Comparison of ENCODE assay signal across 8 cellular contexts in the genomic region with DNA sequence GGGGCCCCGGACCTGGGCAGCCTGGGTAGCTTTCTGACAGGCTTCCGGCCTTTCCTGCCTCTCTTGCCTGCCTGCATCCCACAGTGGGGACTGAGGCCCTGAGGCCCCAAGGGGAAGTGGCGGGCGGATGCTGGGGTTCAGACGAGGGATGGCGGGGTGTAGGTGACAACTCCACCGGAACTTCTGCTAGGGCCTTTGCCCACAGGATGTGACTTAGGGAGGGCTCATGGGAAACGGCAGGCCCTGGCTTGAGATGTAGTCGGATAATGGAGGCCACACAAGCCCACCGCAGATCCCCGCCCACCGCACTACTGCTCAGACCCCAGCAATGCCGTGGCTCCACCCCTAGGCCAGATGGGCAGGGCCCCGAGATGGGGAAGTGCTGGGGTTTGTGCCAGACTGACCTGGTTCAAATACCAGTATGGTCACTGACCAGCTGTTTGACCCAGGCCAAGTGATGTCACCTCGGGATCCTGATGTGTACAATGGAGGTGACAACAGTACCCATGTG. TPM values are rescaled to one million over a fixed set of nuclear protein-coding genes. Genes with fewer than 3 reads are reported as not detected.
DNase-seq lines count a peak whose midpoint lies in the region; ATAC-seq and TF ChIP-seq lines count a peak whose summit lies in the region.

No MANE protein-coding gene starts in this region.

- H3K27ac Mint-ChIP-seq in T-helper 2 cell treated with Interferon-gamma antibody and Interleukin-4, amounts not matched to agents 5 μg/mL and 100 μg/mL, for 36 hours: peak overlapping the region; percentile 90
- H3K27ac Mint-ChIP-seq in activated naive CD8-positive, alpha-beta T cell treated with anti-CD3 and anti-CD28 coated beads, Interleukin-2, amount 50 U/mL, for 24 hours: peak overlapping the region; percentile 95
- no peak overlapping the region for H3K27ac Mint-ChIP-seq in H9

- H3K4me2 ChIP-seq in neuronal stem cell (ENCODE audit: insufficient read depth, low read length, poor library complexity, severe bottlenecking): no peak overlapping the region
- no peak overlapping the region for H3K4me2 ChIP-seq in H9 (ENCODE audit: insufficient read depth, insufficient read length, low read length)

- no peak overlapping the region for H2BK20ac ChIP-seq in H9 (ENCODE audit: low read depth, low read length, poor library complexity, severe bottlenecking)

- intact Hi-C loops in testis (cut with DNase I; ENCODE audit: low total_unique reads): loop anchor here (5.0 to 10.0 kb wide), 2 partner anchors 46 to 82 kb away; a partner anchor contains a TSS

- TF ChIP-seq POLR2A in testis (IDR thresholded peaks at IDR 0.05): no peak

- H4K5ac ChIP-seq in H9 (ENCODE audit: insufficient read length, low read depth, low read length): no peak overlapping the region

- no peak overlapping the region for H3K56ac ChIP-seq in H9 (ENCODE audit: insufficient read length, low read depth, low read length)

- no peak overlapping the region for H3T11ph ChIP-seq in H9 (ENCODE audit: low read length)

- WGBS in neuronal stem cell (ENCODE audit: extremely low coverage in 2 of 2, insufficient read length in 2 of 2, insufficient replicate concordance in 1 of 2), 2 donors: no CpG with 5 or more reads among the region's 15 CpGs
- 70 to 82% methylated on average over 7 to 15 of the region's 15 CpGs for WGBS in testis, 2 donors
- no CpG with 5 or more reads among the region's 15 CpGs for WGBS in H9 (ENCODE audit: extremely low coverage, insufficient read length, low lambda C conversion rate)

- H2AK5ac ChIP-seq in neuronal stem cell (ENCODE audit: low read depth, low read length) (no peak overlapping the region), H9 (ENCODE audit: insufficient read length, low read length) (no peak overlapping the region)

- H3K4ac ChIP-seq in neuronal stem cell (ENCODE audit: low read length): no peak overlapping the region
- H3K4ac ChIP-seq in H9 (ENCODE audit: low read depth, low read length): no peak overlapping the region

- peak overlapping the region; percentile 34 for H3K9ac ChIP-seq in neuronal stem cell (ENCODE audit: low read depth, low read length, poor library complexity)
- H3K9ac ChIP-seq in H9 (ENCODE audit: extremely low read depth, insufficient read length, low read length): no peak overlapping the region

- H3K27ac ChIP-seq in neuronal stem cell (replicated peaks; ENCODE audit: low read length) (no peak overlapping the region), testis (no peak overlapping the region), H9 (ENCODE audit: insufficient read length, low read depth, low read length) (no peak overlapping the region)

- peaks cover 60% of the 10 kb centered on the region for H3K4me1 Mint-ChIP-seq in T-helper 2 cell treated with Interferon-gamma antibody and Interleukin-4, amounts not matched to agents 5 μg/mL and 100 μg/mL, for 36 hours (ENCODE audit: low read depth)
- peaks cover 73% of the 10 kb centered on the region for H3K4me1 Mint-ChIP-seq in activated naive CD8-positive, alpha-beta T cell treated with anti-CD3 and anti-CD28 coated beads, Interleukin-2, amount 50 U/mL, for 24 hours
- H3K4me1 Mint-ChIP-seq in H9: peaks cover 7 to 38% of the 10 kb centered on the region in 2 experiments

- no peak overlapping the region for H4K8ac ChIP-seq in neuronal stem cell (ENCODE audit: low read depth, low read length)
- no peak overlapping the region for H4K8ac ChIP-seq in H9 (replicated peaks; ENCODE audit: insufficient read length, low read depth, low read length)

- H3K14ac ChIP-seq in neuronal stem cell (ENCODE audit: low read length) (no peak overlapping the region), H9 (ENCODE audit: insufficient read depth, low read length) (no peak overlapping the region)

- no peak overlapping the region for H2BK15ac ChIP-seq in neuronal stem cell (ENCODE audit: low read length)
- no peak overlapping the region for H2BK15ac ChIP-seq in H9 (ENCODE audit: low read depth, low read length)

- H4K20me1 ChIP-seq in H9 (ENCODE audit: control insufficient read depth, insufficient read depth, insufficient read length): no peaks in the 10 kb centered on the region

- H3K36me3 ChIP-seq in neuronal stem cell (replicated peaks in 1 of 2; ENCODE audit: control insufficient read depth in 2 of 2, insufficient read depth in 2 of 2, low read length in 2 of 2): peaks cover 11 to 14% of the 10 kb centered on the region in 2 donors
- H3K36me3 ChIP-seq in testis (ENCODE audit: low read depth, missing control alignments): no peaks in the 10 kb centered on the region

- DNase-seq in CMK (ENCODE audit: low read depth) (peak; percentile 99), neuronal stem cell (ENCODE audit: low spot score) (no peak), NCI-H146 (lab: John Stamatoyannopoulos, UW) (no peak), testis (no peak), LoVo (ENCODE audit: low spot score) (no peak), H9 (no peak)
- DNase-seq in T-helper 2 cell treated with Interferon-gamma antibody and Interleukin-4, amounts not matched to agents 5 μg/mL and 100 μg/mL, for 36 hours (ENCODE audit: low spot score): peak; percentile 75
- DNase-seq in activated naive CD8-positive, alpha-beta T cell treated with anti-CD3 and anti-CD28 coated beads, Interleukin-2, amount 50 U/mL, for 24 hours: peak; percentile 83

- H3K36me3 Mint-ChIP-seq in T-helper 2 cell treated with Interferon-gamma antibody and Interleukin-4, amounts not matched to agents 5 μg/mL and 100 μg/mL, for 36 hours (ENCODE audit: low read depth): peaks cover 21% of the 10 kb centered on the region
- H3K36me3 Mint-ChIP-seq in activated naive CD8-positive, alpha-beta T cell treated with anti-CD3 and anti-CD28 coated beads, Interleukin-2, amount 50 U/mL, for 24 hours (ENCODE audit: low read depth): peaks cover 16% of the 10 kb centered on the region
- H3K36me3 Mint-ChIP-seq in H9 (ENCODE audit: insufficient read depth in 1 of 3, low read depth in 3 of 3): peaks cover 15 to 17% (median 16%) of the 10 kb centered on the region in 3 experiments

- H3K27me3 ChIP-seq in neuronal stem cell (ENCODE audit: control insufficient read depth in 3 of 3, insufficient read depth in 3 of 3, low read depth in 1 of 3, low read length in 3 of 3): peaks cover 0 to 26% (median 0%) of the 10 kb centered on the region in 3 experiments
- no peaks in the 10 kb centered on the region for H3K27me3 ChIP-seq in testis
- H3K27me3 ChIP-seq in H9 (ENCODE audit: insufficient read depth, low read length): no peaks in the 10 kb centered on the region; the same call in 1 of the 2 replicates

- no peak overlapping the region for H3K18ac ChIP-seq in neuronal stem cell (ENCODE audit: low read length)
- H3K18ac ChIP-seq in H9 (ENCODE audit: insufficient read length, low read depth, low read length): no peak overlapping the region

- H3K9me3 ChIP-seq in neuronal stem cell (replicated peaks in 1 of 2; ENCODE audit: control insufficient read depth in 2 of 2, insufficient read depth in 1 of 2, low read depth in 1 of 2, low read length in 2 of 2) (no peaks in the 10 kb centered on the region), testis (no peaks in the 10 kb centered on the region), H9 (ENCODE audit: control insufficient read depth, low read depth, low read length) (no peaks in the 10 kb centered on the region)

- no peaks in the 10 kb centered on the region for H3K9me3 Mint-ChIP-seq in T-helper 2 cell treated with Interferon-gamma antibody and Interleukin-4, amounts not matched to agents 5 μg/mL and 100 μg/mL, for 36 hours
- no peaks in the 10 kb centered on the region for H3K9me3 Mint-ChIP-seq in activated naive CD8-positive, alpha-beta T cell treated with anti-CD3 and anti-CD28 coated beads, Interleukin-2, amount 50 U/mL, for 24 hours
- H3K9me3 Mint-ChIP-seq in H9: no peaks in the 10 kb centered on the region

- peak overlapping the region; percentile 26 for H2AFZ ChIP-seq in neuronal stem cell (ENCODE audit: low read length)
- H2AFZ ChIP-seq in H9 (ENCODE audit: low read length): no peak overlapping the region

- peak overlapping the region; percentile 71 for H3K4me3 Mint-ChIP-seq in T-helper 2 cell treated with Interferon-gamma antibody and Interleukin-4, amounts not matched to agents 5 μg/mL and 100 μg/mL, for 36 hours
- H3K4me3 Mint-ChIP-seq in activated naive CD8-positive, alpha-beta T cell treated with anti-CD3 and anti-CD28 coated beads, Interleukin-2, amount 50 U/mL, for 24 hours: peak overlapping the region; percentile 74
- no peak overlapping the region for H3K4me3 Mint-ChIP-seq in H9

- H3K79me2 ChIP-seq in H9 (ENCODE audit: insufficient read depth, low read length): peaks cover 3% of the 10 kb centered on the region; the same call in 1 of the 2 replicates

- H4K91ac ChIP-seq in neuronal stem cell (ENCODE audit: low read depth, low read length, poor library complexity) (no peak overlapping the region), H9 (ENCODE audit: insufficient read length, low read depth, low read length) (no peak overlapping the region)

- H2BK5ac ChIP-seq in neuronal stem cell (ENCODE audit: low read length) (peak overlapping the region; percentile 8), H9 (ENCODE audit: insufficient read length, low read length) (no peak overlapping the region)

- peaks cover 6% of the 10 kb centered on the region for H3K79me1 ChIP-seq in neuronal stem cell (ENCODE audit: low read depth, low read length)
- H3K79me1 ChIP-seq in H9 (ENCODE audit: insufficient read depth, low read depth, low read length, poor library complexity, severe bottlenecking): peaks cover 11% of the 10 kb centered on the region

- H3K4me1 ChIP-seq in neuronal stem cell (ENCODE audit: control insufficient read depth in 2 of 2, insufficient read depth in 1 of 2, low read depth in 1 of 2, low read length in 2 of 2) (peaks cover 9 to 14% of the 10 kb centered on the region in 2 donors), testis (peaks cover 29% of the 10 kb centered on the region), H9 (ENCODE audit: insufficient read depth, low read length) (no peaks in the 10 kb centered on the region; the same call in 1 of the 2 replicates)

- no peaks in the 10 kb centered on the region for H3K27me3 Mint-ChIP-seq in T-helper 2 cell treated with Interferon-gamma antibody and Interleukin-4, amounts not matched to agents 5 μg/mL and 100 μg/mL, for 36 hours (ENCODE audit: low read depth)
- no peaks in the 10 kb centered on the region for H3K27me3 Mint-ChIP-seq in activated naive CD8-positive, alpha-beta T cell treated with anti-CD3 and anti-CD28 coated beads, Interleukin-2, amount 50 U/mL, for 24 hours
- peaks cover 6% of the 10 kb centered on the region for H3K27me3 Mint-ChIP-seq in H9 (ENCODE audit: low read depth)

- H3K4me3 ChIP-seq in neuronal stem cell (ENCODE audit: low read length in 2 of 2) (no peak overlapping the region), testis (no peak overlapping the region)

- no peak for TF ChIP-seq CTCF in testis (IDR thresholded peaks at IDR 0.05)
- no peak for TF ChIP-seq CTCF in H9 (conservative IDR thresholded peaks at IDR 0.05)

- no peak overlapping the region for H2BK120ac ChIP-seq in neuronal stem cell (ENCODE audit: low read depth, low read length)
- H2BK120ac ChIP-seq in H9 (ENCODE audit: low read depth, low read length, poor library complexity, severe bottlenecking): no peak overlapping the region

- peaks cover 2% of the 10 kb centered on the region for H3K23me2 ChIP-seq in H9 (ENCODE audit: insufficient read length, low read depth, low read length, poor library complexity, severe bottlenecking)

- H3K23ac ChIP-seq in neuronal stem cell (ENCODE audit: low read depth, low read length, poor library complexity): no peak overlapping the region
- no peak overlapping the region for H3K23ac ChIP-seq in H9 (ENCODE audit: insufficient read length, low read depth, low read length)

- peak; percentile 29 for ATAC-seq in activated naive CD8-positive, alpha-beta T cell treated with anti-CD3 and anti-CD28 coated beads, Interleukin-2, amount 50 U/mL, for 24 hours

- H2BK12ac ChIP-seq in neuronal stem cell (ENCODE audit: low read length) (no peak overlapping the region), H9 (ENCODE audit: insufficient read length, low read depth, low read length) (no peak overlapping the region)

RNA-seq across cellular contexts. Expression of a gene that starts 2.7 kb away (rescaled TPM):
- polyA plus RNA-seq in neuronal stem cell (2013, experiment 1 of 2): 29.1 TPM
- polyA plus RNA-seq in neuronal stem cell (2013, experiment 2 of 2): 30.0 TPM
- total RNA-seq in testis (100 to 1,000 TPM; 136 to 163 TPM), H9 (2021) (85.7 and 87.8 TPM in 2 replicates)
- 77.1 TPM for polyA plus RNA-seq in testis (ENCODE audit: insufficient read depth, low read depth, low replicate concordance)

RNA-seq across cellular contexts. Expression of a gene that starts 4.7 kb away (rescaled TPM):
- polyA plus RNA-seq in neuronal stem cell (2013, experiment 1 of 2): 2.8 TPM
- 2.5 TPM for polyA plus RNA-seq in neuronal stem cell (2013, experiment 2 of 2)
- 1 to 10 TPM; 6.6 to 9.6 TPM for total RNA-seq in testis
- 8.8 TPM for polyA plus RNA-seq in testis (ENCODE audit: insufficient read depth, low read depth, low replicate concordance)
- total RNA-seq in H9 (2021): 1.3 and 1.7 TPM in 2 replicates

RNA-seq across cellular contexts. Expression of a gene that starts 19.5 kb away (rescaled TPM):
- 30.2 TPM for polyA plus RNA-seq in neuronal stem cell (2013, experiment 1 of 2)
- polyA plus RNA-seq in neuronal stem cell (2013, experiment 2 of 2): 32.1 TPM
- total RNA-seq in testis: 100 to 1,000 TPM in 1 of 2 donors, 10 to 100 TPM in 1; 99.3 to 105 TPM
- polyA plus RNA-seq in testis (ENCODE audit: insufficient read depth, low read depth, low replicate concordance): 37.9 TPM
- total RNA-seq in H9 (2021): 68.4 TPM in 2 replicates

RNA-seq across cellular contexts. Expression of a gene that starts 48.1 kb away (rescaled TPM):
- polyA plus RNA-seq in neuronal stem cell (2013, experiment 1 of 2): 16.4 TPM
- polyA plus RNA-seq in neuronal stem cell (2013, experiment 2 of 2): 16.7 TPM
- total RNA-seq in testis (10 to 100 TPM; 28.7 to 32.0 TPM), H9 (2021) (13.2 and 16.3 TPM in 2 replicates)
- polyA plus RNA-seq in testis (ENCODE audit: insufficient read depth, low read depth, low replicate concordance): 30.4 TPM

Comparison
In these comparisons a context has a peak if more than half of its experiments do, and no peak if none do; other contexts are left out.
1. DNase-seq: peak in CMK (single experiment), T-helper 2 cell treated with Interferon-gamma antibody and Interleukin-4, amounts not matched to agents 5 μg/mL and 100 μg/mL, for 36 hours (single experiment) and activated naive CD8-positive, alpha-beta T cell treated with anti-CD3 and anti-CD28 coated beads, Interleukin-2, amount 50 U/mL, for 24 hours (single experiment); none in neuronal stem cell (single experiment), NCI-H146 (single experiment), testis (single experiment), LoVo (single experiment) and H9 (single experiment).
2. H3K27ac Mint-ChIP-seq: peak in T-helper 2 cell treated with Interferon-gamma antibody and Interleukin-4, amounts not matched to agents 5 μg/mL and 100 μg/mL, for 36 hours (single experiment) and activated naive CD8-positive, alpha-beta T cell treated with anti-CD3 and anti-CD28 coated beads, Interleukin-2, amount 50 U/mL, for 24 hours (single experiment); none in H9 (0 of 3).
3. H3K4me3 Mint-ChIP-seq: peak in T-helper 2 cell treated with Interferon-gamma antibody and Interleukin-4, amounts not matched to agents 5 μg/mL and 100 μg/mL, for 36 hours (single experiment) and activated naive CD8-positive, alpha-beta T cell treated with anti-CD3 and anti-CD28 coated beads, Interleukin-2, amount 50 U/mL, for 24 hours (single experiment); none in H9 (0 of 2).